In the genomic region with DNA sequence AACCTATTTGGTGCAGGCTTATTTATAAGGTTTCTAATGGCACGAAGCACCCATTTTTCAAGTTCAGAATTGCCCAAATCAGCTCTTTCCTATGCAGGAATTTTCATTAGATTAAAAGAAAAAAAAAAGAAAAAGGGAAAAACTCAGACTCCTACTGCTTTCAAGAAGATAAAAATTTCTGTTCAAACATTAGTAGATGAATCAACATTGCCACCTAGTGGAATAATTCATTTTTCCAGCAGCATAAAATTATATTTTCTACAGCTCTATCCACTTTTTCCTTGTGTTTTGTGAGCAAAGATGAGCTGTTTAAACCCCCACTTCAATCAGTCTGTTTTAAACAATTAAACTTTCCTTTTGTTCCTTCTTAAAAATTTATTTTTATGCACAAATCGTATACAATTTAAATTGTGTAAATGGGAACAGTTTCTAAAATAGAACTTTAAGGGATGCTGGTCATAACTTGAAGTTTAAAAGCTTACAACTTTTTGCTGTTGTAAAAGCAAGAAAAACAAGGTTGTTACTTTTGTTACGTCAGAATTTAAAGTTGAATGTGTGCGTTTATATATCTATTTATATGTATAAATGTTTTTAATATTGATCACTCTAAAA, we compare ENCODE assay signal across 1 cellular context.
TF ChIP-seq lines count a peak whose summit lies in the region.

No MANE protein-coding gene starts in this region.

TF ChIP-seq in HCT116, 20 proteins besides CTCF, POLR2A, EP300 and RAD21 (continued from another document):
- TF ChIP-seq REST (IDR thresholded peaks at IDR 0.05; ENCODE audit: low read depth), result no peak
- TF ChIP-seq, protein P1, sequence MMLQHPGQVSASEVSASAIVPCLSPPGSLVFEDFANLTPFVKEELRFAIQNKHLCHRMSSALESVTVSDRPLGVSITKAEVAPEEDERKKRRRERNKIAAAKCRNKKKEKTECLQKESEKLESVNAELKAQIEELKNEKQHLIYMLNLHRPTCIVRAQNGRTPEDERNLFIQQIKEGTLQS (IDR thresholded peaks at IDR 0.05), result no peak
- TF ChIP-seq EZH2 (IDR thresholded peaks at IDR 0.05), result no peak
